8 cellular contexts compared by ENCODE assay signal in genomic region chr2:45458909-45459563, GRCh38.
DNase-seq lines count a peak whose midpoint lies in the region; ATAC-seq, FAIRE-seq and TF ChIP-seq lines count a peak whose summit lies in the region.

No MANE protein-coding gene starts in this region.

- H3K9ac ChIP-seq in OCI-LY1 (ENCODE audit: low read length) = peak overlapping the region; percentile 54
- no peak overlapping the region for H3K9ac ChIP-seq in neuronal stem cell (ENCODE audit: low read depth, low read length, poor library complexity)

- no peak for ATAC-seq in HG03139 (IDR thresholded peaks at IDR 0.05; ENCODE audit: unreplicated experiment)

- no peak for TF ChIP-seq CTCF in OCI-LY1 (IDR thresholded peaks at IDR 0.05; ENCODE audit: low read length)
- TF ChIP-seq CTCF in endothelial cell (IDR thresholded peaks at IDR 0.05; ENCODE audit: unreplicated experiment) = no peak

- no peak for FAIRE-seq in GM19239 (lab: Jason Lieb, UNC)

- H3K79me1 ChIP-seq in neuronal stem cell (ENCODE audit: low read depth, low read length) = no peaks in the 10 kb centered on the region

- DNase-seq in ELF-1 (ENCODE audit: low read depth, low spot score) (peak; percentile 57), endothelial cell (ENCODE audit: low spot score) (peak; percentile 14), neuronal stem cell (ENCODE audit: low spot score) (no peak), HuH-7 (ENCODE audit: low spot score) (no peak), GM19239 (ENCODE audit: insufficient read length, low spot score) (no peak), OCI-M2 (lab: John Stamatoyannopoulos, UW; ENCODE audit: unreplicated experiment) (no peak)

- H3K27ac Mint-ChIP-seq in endothelial cell (ENCODE audit: unreplicated experiment) = peak overlapping the region; percentile 76

- 0 out of 2 replicates have a peak, but pooled peaks cover 3% of the 10 kb centered on the region for H3F3A ChIP-seq in OCI-LY1 (ENCODE audit: insufficient read depth, low read length)

- no peak overlapping the region for H2BK5ac ChIP-seq in neuronal stem cell (ENCODE audit: low read length)

- H3K4me2 ChIP-seq in OCI-LY1 (ENCODE audit: low read length) (0 out of 2 replicates have a peak overlapping the region, but pooled peaks have one; percentile 18), neuronal stem cell (ENCODE audit: insufficient read depth, low read length, poor library complexity, severe bottlenecking) (no peak overlapping the region)

- no peak overlapping the region for H3K4me3 Mint-ChIP-seq in endothelial cell (ENCODE audit: unreplicated experiment)

- H3K4me1 ChIP-seq in OCI-LY1 (ENCODE audit: insufficient read depth, low read length, severe bottlenecking) (peaks cover 53% of the 10 kb centered on the region), neuronal stem cell (ENCODE audit: control insufficient read depth in 2 of 2, insufficient read depth in 1 of 2, low read depth in 1 of 2, low read length in 2 of 2) (peaks cover 0 to 13% of the 10 kb centered on the region in 2 donors)

- no peaks in the 10 kb centered on the region for H3K27me3 ChIP-seq in OCI-LY1 (ENCODE audit: insufficient read depth, low read length)
- no peaks in the 10 kb centered on the region for H3K27me3 ChIP-seq in neuronal stem cell (ENCODE audit: control insufficient read depth in 3 of 3, insufficient read depth in 3 of 3, low read depth in 1 of 3, low read length in 3 of 3)

- no peak overlapping the region for H2BK12ac ChIP-seq in neuronal stem cell (ENCODE audit: low read length)

- H4K20me1 ChIP-seq in OCI-LY1 (ENCODE audit: insufficient read depth, low read length) = no peaks in the 10 kb centered on the region

- peaks cover 15% of the 10 kb centered on the region for H3K4me1 Mint-ChIP-seq in endothelial cell (ENCODE audit: unreplicated experiment)

- H4K91ac ChIP-seq in neuronal stem cell (ENCODE audit: low read depth, low read length, poor library complexity) = no peak overlapping the region

- peak overlapping the region; percentile 91 for H3K27ac ChIP-seq in OCI-LY1 (ENCODE audit: low read depth, low read length, poor library complexity, severe bottlenecking)
- no peak overlapping the region for H3K27ac ChIP-seq in neuronal stem cell (replicated peaks; ENCODE audit: low read length)

- no peaks in the 10 kb centered on the region for H3K9me3 Mint-ChIP-seq in endothelial cell (ENCODE audit: unreplicated experiment)

- H2AFZ ChIP-seq in OCI-LY1 (ENCODE audit: low read length) (no peak overlapping the region), neuronal stem cell (ENCODE audit: low read length) (peak overlapping the region; percentile 37)

- H3K79me2 ChIP-seq in OCI-LY1 (ENCODE audit: insufficient read depth, low read length) = no peaks in the 10 kb centered on the region

- no peak overlapping the region for H3K18ac ChIP-seq in neuronal stem cell (ENCODE audit: low read length)

- no peak overlapping the region for H4K8ac ChIP-seq in neuronal stem cell (ENCODE audit: low read depth, low read length)

- H3K36me3 ChIP-seq in OCI-LY1 (ENCODE audit: insufficient read depth, low read length) = 0 out of 2 replicates have a peak, but pooled peaks cover 3% of the 10 kb centered on the region
- H3K36me3 ChIP-seq in neuronal stem cell (replicated peaks in 1 of 2; ENCODE audit: control insufficient read depth in 2 of 2, insufficient read depth in 2 of 2, low read length in 2 of 2) = peaks cover 0 to 1% of the 10 kb centered on the region in 2 donors

- no peak overlapping the region for H2AK5ac ChIP-seq in neuronal stem cell (ENCODE audit: low read depth, low read length)

- no peaks in the 10 kb centered on the region for H3K36me3 Mint-ChIP-seq in endothelial cell (ENCODE audit: low read depth, unreplicated experiment)

- no peak overlapping the region for H3K4me3 ChIP-seq in OCI-LY1 (ENCODE audit: low read depth, low read length, poor library complexity, severe bottlenecking)
- H3K4me3 ChIP-seq in neuronal stem cell (ENCODE audit: low read length in 2 of 2) = no peak overlapping the region

- H2BK120ac ChIP-seq in neuronal stem cell (ENCODE audit: low read depth, low read length) = no peak overlapping the region

- H3K14ac ChIP-seq in neuronal stem cell (ENCODE audit: low read length) = no peak overlapping the region

- H3K9me3 ChIP-seq in OCI-LY1 (ENCODE audit: low read length) (no peaks in the 10 kb centered on the region), neuronal stem cell (replicated peaks in 1 of 2; ENCODE audit: control insufficient read depth in 2 of 2, insufficient read depth in 1 of 2, low read depth in 1 of 2, low read length in 2 of 2) (no peaks in the 10 kb centered on the region)

- no peak overlapping the region for H3K23ac ChIP-seq in neuronal stem cell (ENCODE audit: low read depth, low read length, poor library complexity)

- H3K4ac ChIP-seq in neuronal stem cell (ENCODE audit: low read length) = no peak overlapping the region

- WGBS in neuronal stem cell (ENCODE audit: extremely low coverage in 2 of 2, insufficient read length in 2 of 2, insufficient replicate concordance in 1 of 2), 2 donors = no CpG with 5 or more reads among the region's 3 CpGs

- H3K27me3 Mint-ChIP-seq in endothelial cell (ENCODE audit: unreplicated experiment) = peaks cover 2% of the 10 kb centered on the region

- no peak overlapping the region for H2BK15ac ChIP-seq in neuronal stem cell (ENCODE audit: low read length)

- H3K9me2 ChIP-seq in OCI-LY1 (ENCODE audit: low read depth, low read length) = no peaks in the 10 kb centered on the region

Comparison
In these comparisons a context has a peak if more than half of its experiments do, and no peak if none do; other contexts are left out.
1. DNase-seq: peak in ELF-1 (single experiment) and endothelial cell (single experiment); none in neuronal stem cell (single experiment), HuH-7 (single experiment), GM19239 (single experiment) and OCI-M2 (single experiment).